Comparison of ENCODE assay signal across 1 cellular context in genomic region chr21:36355071-36355680, GRCh38.
TF ChIP-seq lines count a peak whose summit lies in the region.

No MANE protein-coding gene starts in this region.

TF ChIP-seq in GM12878, 131 proteins besides CTCF, POLR2A, EP300 and RAD21 (continued from another document):
- TF ChIP-seq RELB (IDR thresholded peaks at IDR 0.05; ENCODE audit: low read depth) (no peak), PRDM15 (CRISPR knock-in tag; IDR thresholded peaks at IDR 0.05) (no peak), ZNF207 (IDR thresholded peaks at IDR 0.05; ENCODE audit: borderline replicate concordance) (no peak), ZZZ3 (IDR thresholded peaks at IDR 0.05; ENCODE audit: control insufficient read depth, insufficient read length, low read depth) (no peak)
